Comparison of ENCODE assay signal across 9 cellular contexts in genomic region chr15:78938608-78939488, GRCh38. TPM values are rescaled to one million over a fixed set of nuclear protein-coding genes. Genes with fewer than 3 reads are reported as not detected.
A peak's percentile ranks its signal among the peaks of the same experiment; 100 is the strongest.
DNase-seq lines count a peak whose midpoint lies in the region; ATAC-seq and TF ChIP-seq lines count a peak whose summit lies in the region.
"Had no signal": no experiment of that assay in that cellular context is flagged by ENCODE, and none has a peak within 500 bp of the region (broad histone marks: within the 10 kb centered on the region; RNA-seq: fewer than 3 reads in every experiment).

No MANE protein-coding gene starts in this region.

- no peaks in the 10 kb centered on the region for H3K9me2 ChIP-seq in Karpas-422 (replicated peaks; ENCODE audit: insufficient read depth, low read length)
- H3K9me2 ChIP-seq in GM23248 (ENCODE audit: insufficient read depth), result no peaks in the 10 kb centered on the region

- no peaks in the 10 kb centered on the region for H3K36me3 Mint-ChIP-seq in osteocyte (ENCODE audit: unreplicated experiment)

- DNase-seq in Karpas-422, result peak; percentile 80
- DNase-seq in lung (ENCODE audit: low spot score), result no peak
- no peak for DNase-seq in activated gamma-delta T cell (lab: John Stamatoyannopoulos, UW)
- no peak for DNase-seq in osteocyte (ENCODE audit: extremely low spot score, unreplicated experiment)
- no peak for DNase-seq in GM23248
- no peak for DNase-seq in activated CD4-positive, alpha-beta T cell treated with anti-CD3 and anti-CD28 coated beads for 48 hours
- DNase-seq: right lobe of liver had no signal

- no peak overlapping the region for H3K27ac Mint-ChIP-seq in osteocyte (ENCODE audit: unreplicated experiment)

- H3K4me1 ChIP-seq in Karpas-422 (ENCODE audit: low read length), result peaks cover 17% of the 10 kb centered on the region
- H3K4me1 ChIP-seq in lung (ENCODE audit: control insufficient read depth in 2 of 2, insufficient read depth in 2 of 2, low read length in 2 of 2), result peaks cover 0 to 2% of the 10 kb centered on the region in 2 donors
- no peaks in the 10 kb centered on the region for H3K4me1 ChIP-seq in GM23248 (ENCODE audit: insufficient read depth)

- H3K27ac ChIP-seq in Karpas-422 (ENCODE audit: low read length) (peak overlapping the region; percentile 55), lung (ENCODE audit: low read depth in 1 of 2, low read length in 1 of 2) (peak overlapping the region; percentile 23 to 77), GM23248 (no peak overlapping the region)
- H3K27ac ChIP-seq: right lobe of liver had no signal

- H3K36me3 ChIP-seq in Karpas-422 (ENCODE audit: insufficient read depth, low read length) (no peaks in the 10 kb centered on the region), lung (ENCODE audit: control insufficient read depth in 2 of 2, insufficient read depth in 2 of 2, low read length in 2 of 2) (peaks cover 0 to 11% of the 10 kb centered on the region in 2 donors), GM23248 (ENCODE audit: low read depth) (no peaks in the 10 kb centered on the region)

- H3K27me3 ChIP-seq in Karpas-422 (ENCODE audit: low read length) (no peaks in the 10 kb centered on the region), lung (ENCODE audit: control insufficient read depth, insufficient read depth) (no peaks in the 10 kb centered on the region), GM23248 (replicated peaks; ENCODE audit: insufficient read depth) (peaks cover 23% of the 10 kb centered on the region)
- H3K27me3 ChIP-seq: right lobe of liver had no signal

- H3K4me1 Mint-ChIP-seq in osteocyte (ENCODE audit: unreplicated experiment), result peaks cover 3% of the 10 kb centered on the region

- H3K79me2 ChIP-seq in Karpas-422 (ENCODE audit: low read length) (no peaks in the 10 kb centered on the region), GM23248 (ENCODE audit: insufficient read depth) (no peaks in the 10 kb centered on the region)

- H3F3A ChIP-seq in GM23248 (ENCODE audit: insufficient read depth), result no peaks in the 10 kb centered on the region

- H2AFZ ChIP-seq in Karpas-422 (ENCODE audit: low read length) (peak overlapping the region; percentile 98), GM23248 (no peak overlapping the region)

- H3K4me3 Mint-ChIP-seq in osteocyte (ENCODE audit: unreplicated experiment), result no peak overlapping the region

- peak; percentile 42 for ATAC-seq in GM18508 (IDR thresholded peaks at IDR 0.05; ENCODE audit: insufficient read depth, unreplicated experiment)
- peak; percentile 46 for ATAC-seq in GM21526 (IDR thresholded peaks at IDR 0.05; ENCODE audit: low FRiP score, unreplicated experiment)
- no peak for ATAC-seq in lung (ENCODE audit: insufficient read depth, low FRiP score)

- in situ Hi-C loops in GM23248 (cut with MboI), result no loop called here

- no peaks in the 10 kb centered on the region for H4K20me1 ChIP-seq in Karpas-422 (ENCODE audit: insufficient read depth, low read depth, low read length)
- no peaks in the 10 kb centered on the region for H4K20me1 ChIP-seq in GM23248 (ENCODE audit: insufficient read depth)

- peak overlapping the region; percentile 21; the same call in 1 of the 2 replicates for H3K9ac ChIP-seq in Karpas-422 (ENCODE audit: low read length)
- H3K9ac ChIP-seq in GM23248, result no peak overlapping the region

- peaks cover 27% of the 10 kb centered on the region for H3K27me3 Mint-ChIP-seq in osteocyte (ENCODE audit: unreplicated experiment)

- TF ChIP-seq CTCF in lung (IDR thresholded peaks at IDR 0.05; ENCODE audit: control extremely low read depth, extremely low read depth) (no peak), osteocyte (IDR thresholded peaks at IDR 0.05) (no peak)

- peak overlapping the region; percentile 44 for H3K4me3 ChIP-seq in Karpas-422 (ENCODE audit: low read length)
- no peak overlapping the region for H3K4me3 ChIP-seq in lung
- H3K4me3 ChIP-seq in GM23248, result no peak overlapping the region
- H3K4me3 ChIP-seq: right lobe of liver had no signal

- WGBS in lung, 2 donors, result 30 to 43% methylated on average over 6 of the region's 6 CpGs
- WGBS in GM23248 (ENCODE audit: low coverage in 1 of 2, low lambda C conversion rate in 2 of 2, missing lambda C conversion rate in 2 of 2), 2 experiments, result 70 to 74% methylated on average over 6 of the region's 6 CpGs

- H3K9me3 ChIP-seq in Karpas-422 (ENCODE audit: low read length) (no peaks in the 10 kb centered on the region), lung (ENCODE audit: control insufficient read depth in 2 of 2, insufficient read depth in 1 of 2, low read length in 1 of 2) (peaks cover 0 to 1% of the 10 kb centered on the region in 2 donors), GM23248 (ENCODE audit: low read depth) (no peaks in the 10 kb centered on the region)
- H3K9me3 ChIP-seq: right lobe of liver had no signal

- H3K4me2 ChIP-seq in Karpas-422 (ENCODE audit: low read depth, low read length, poor library complexity, severe bottlenecking) (peak overlapping the region; percentile 65), GM23248 (ENCODE audit: unreplicated experiment) (no peak overlapping the region)

- no peaks in the 10 kb centered on the region for H3K9me3 Mint-ChIP-seq in osteocyte (ENCODE audit: unreplicated experiment)

RNA-seq across cellular contexts. Expression of gene CTSH, which starts 6.0 kb away (rescaled TPM):
- 61.0 and 76.4 TPM in 2 replicates for total RNA-seq in Karpas-422 (2014; rRNA removed; shearing (Covaris generic); ENCODE audit: low replicate concordance)
- total RNA-seq in lung (1,000 to 10,000 TPM in 1 of 2 donors, 100 to 1,000 TPM in 1; 962 to 1,456 TPM), osteocyte (6.1 and 6.4 TPM in 2 replicates)
- polyA plus RNA-seq in lung (1,000 to 10,000 TPM in 1 of 2 donors, 100 to 1,000 TPM in 1; 821 to 1,902 TPM), GM23248 (2016; fragmentation: Nextera tagmentation; extraction: Ambion mirVana) (1.7 and 2.5 TPM in 2 replicates)
- total RNA-seq in GM23248 (2014; rRNA removed; shearing (Covaris generic)), result 1.3 and 5.2 TPM in 2 replicates

Comparison
In these comparisons a context has a peak if more than half of its experiments do, and no peak if none do; other contexts are left out.
1. RNA of gene CTSH, which starts 6.0 kb away (total RNA-seq): 962 to 1,456 TPM in lung; 61.0 to 76.4 TPM in Karpas-422, 6.1 to 6.4 TPM in osteocyte and 1.3 to 5.2 TPM in GM23248; every median in the first group is over 10 times any median in the second.